ENCODE assay signal across 9 cellular contexts in the genomic region with DNA sequence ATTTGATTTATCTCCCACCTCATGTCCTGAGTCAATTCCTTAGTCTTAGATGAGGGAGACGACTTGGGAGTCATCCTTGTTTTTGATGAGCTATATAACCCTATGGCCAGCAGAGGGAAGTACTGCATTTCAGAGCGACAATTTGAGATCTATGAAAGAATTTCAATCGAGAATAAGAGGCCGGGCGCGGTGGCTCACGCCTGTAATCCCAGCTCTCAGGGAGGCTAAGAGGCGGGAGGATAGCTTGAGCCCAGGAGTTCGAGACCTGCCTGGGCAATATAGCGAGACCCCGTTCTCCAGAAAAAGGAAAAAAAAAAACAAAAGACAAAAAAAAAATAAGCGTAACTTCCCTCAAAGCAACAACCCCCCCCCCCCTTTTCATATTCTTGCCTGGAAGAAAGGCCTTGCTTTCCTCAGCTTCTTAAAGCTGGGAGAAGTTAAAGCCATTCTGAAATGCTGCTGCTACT. TPM values are rescaled to one million over a fixed set of nuclear protein-coding genes. Genes with fewer than 3 reads are reported as not detected.
DNase-seq lines count a peak whose midpoint lies in the region; ATAC-seq, FAIRE-seq and TF ChIP-seq lines count a peak whose summit lies in the region.
"Not testable (repeated sequence)": the region's sequence is repeated elsewhere in the genome, so short reads cannot be mapped to it uniquely, and the experiment has no call there.
"Had no signal": no experiment of that assay in that cellular context is flagged by ENCODE, and none has a peak within 500 bp of the region (broad histone marks: within the 10 kb centered on the region; RNA-seq: fewer than 3 reads in every experiment).

No MANE protein-coding gene starts in this region.

- POLR2A ChIA-PET in CD4-positive, alpha-beta T cell (lab: Charles Lee), result interaction anchor here (0.6 to 1.9 kb wide), 3 partner anchors 53 to 432 kb away, joined by 3 to 9 read pairs (median 3); no protein-coding TSS in a partner anchor
- POLR2A ChIA-PET in HepG2 (lab: Yijun Ruan, JAX), result interaction anchor here (0.6 to 3.4 kb wide), 9 partner anchors 10 to 432 kb away, joined by 3 to 66 read pairs (median 5); partner anchors contain the start of gene MSH2

- H3K4me1 Mint-ChIP-seq in CD4-positive, alpha-beta T cell (ENCODE audit: low read depth), result not testable (repeated sequence)

- H3K4me2 ChIP-seq in OCI-LY3 (ENCODE audit: low read length), result peak overlapping the region; percentile 15
- H3K4me2 ChIP-seq in HepG2 (ENCODE audit: low read depth, low read length), result not testable (repeated sequence)

- H3K4me1 ChIP-seq in OCI-LY3 (ENCODE audit: low read length) (peaks cover 24% of the 10 kb centered on the region), esophagus squamous epithelium (peaks cover 8 to 28% (median 8%) of the 10 kb centered on the region in 3 donors), HepG2 (ENCODE audit: insufficient read depth, low read length) (peaks cover 25% of the 10 kb centered on the region)

- CTCF ChIA-PET in CD4-positive, alpha-beta T cell (lab: Charles Lee), result interaction anchor here (0.5 to 2.1 kb wide), 5 partner anchors 12 to 433 kb away, joined by 3 to 13 read pairs (median 4); no protein-coding TSS in a partner anchor
- CTCF ChIA-PET in HepG2 (lab: Yijun Ruan, JAX; ENCODE audit: low intra/inter-chr PET ratio, low total read pairs), result interaction anchor here (0.8 to 5.2 kb wide), 4 partner anchors 9 to 55 kb away, joined by 3 to 73 read pairs (median 12); no protein-coding TSS in a partner anchor

- FAIRE-seq in HepG2 (lab: Jason Lieb, UNC), result peak; percentile 81

- H3K9me3 ChIP-seq in CD4-positive, alpha-beta T cell (ENCODE audit: control insufficient read depth, low read length); OCI-LY3 (ENCODE audit: insufficient read depth, low read length); esophagus squamous epithelium; HepG2 (ENCODE audit: low read length): not testable (repeated sequence)

- H3K4me3 ChIP-seq in OCI-LY3 (ENCODE audit: low read length), result peak overlapping the region; percentile 10; the same call in 1 of the 2 replicates
- H3K4me3 ChIP-seq in esophagus squamous epithelium; HepG2 (replicated peaks in 1 of 3; ENCODE audit: insufficient read depth in 1 of 3, low read depth in 2 of 3, low read length in 3 of 3): not testable (repeated sequence)

- DNase-seq in CD4-positive, alpha-beta T cell, result peak in 2 of 10 experiments; percentile 1 to 9
- DNase-seq in GM20000 (ENCODE audit: low spot score) (peak; percentile 57), NCI-H1105 treated with DMSO at 0.1 percent for 48 hours (lab: John Stamatoyannopoulos, UW) (peak; percentile 55), HepG2 (ENCODE audit: low spot score) (peak; percentile 78)
- DNase-seq in activated T-cell treated with anti-CD3 and anti-CD28 coated beads, Interleukin-2, amount 50 U/mL, for 1 hour, result peak; percentile 17
- DNase-seq in esophagus squamous epithelium (lab: John Stamatoyannopoulos, UW), result not testable (repeated sequence)
- peak; percentile 2 to 18 (median 10) for DNase-seq in stimulated activated CD4-positive, alpha-beta T cell treated with anti-CD3 and anti-CD28 coated beads, Interleukin-12 subunit alpha, Interleukin-12 subunit beta, amount 100 ng/mL, for 48 hours (ENCODE audit: low read depth in 2 of 3, low spot score in 1 of 3)

- H3K4me3 Mint-ChIP-seq in CD4-positive, alpha-beta T cell, result not testable (repeated sequence)

- not testable (repeated sequence) for BruUV-seq in HepG2 (replicated peaks; lab: Mats Ljungman, UMichigan)

- H3K36me3 Mint-ChIP-seq in CD4-positive, alpha-beta T cell (ENCODE audit: low read depth), result not testable (repeated sequence)

- peak; percentile 94 for TF ChIP-seq RAD21 in HepG2 (CRISPR knock-in tag; IDR thresholded peaks at IDR 0.05)

- not testable (repeated sequence) for H3K27ac ChIP-seq in CD4-positive, alpha-beta T cell (ENCODE audit: low read depth, low read length); OCI-LY3 (ENCODE audit: low read length); HepG2 (ENCODE audit: extremely low read length, insufficient read depth, low read length)
- H3K27ac ChIP-seq in esophagus squamous epithelium, result peak overlapping the region in 1 of 4 donors; percentile 58

- H3K9me3 Mint-ChIP-seq in CD4-positive, alpha-beta T cell, result not testable (repeated sequence)

- not testable (repeated sequence) for TF ChIP-seq POLR2A in esophagus squamous epithelium (IDR thresholded peaks at IDR 0.05); HepG2 (IDR thresholded peaks at IDR 0.05; ENCODE audit: insufficient read depth in 1 of 2, low read depth in 2 of 2, low read length in 2 of 2)

- in situ Hi-C loops in HepG2 (cut with HindIII; ENCODE audit: extremely low pct_ligation_motif_present, low pct_unique_long_range_greater_than_20kb), result loop anchor here (5.0 to 10.0 kb wide), 2 partner anchors 52 to 430 kb away; no protein-coding TSS in a partner anchor

- H3K27ac Mint-ChIP-seq in CD4-positive, alpha-beta T cell, result not testable (repeated sequence)

- not testable (repeated sequence) for H4K20me1 ChIP-seq in OCI-LY3 (ENCODE audit: insufficient read depth, low read length); HepG2 (ENCODE audit: insufficient read depth, low read length)

- H3K9ac ChIP-seq in OCI-LY3 (ENCODE audit: low read length); HepG2 (ENCODE audit: insufficient read depth, low read depth, low read length): not testable (repeated sequence)

- not testable (repeated sequence) for TF ChIP-seq EP300 in HepG2 (IDR thresholded peaks at IDR 0.05; ENCODE audit: low read depth in 2 of 2, low read length in 2 of 2); HepG2 (CRISPR knock-in tag; IDR thresholded peaks at IDR 0.05; ENCODE audit: borderline replicate concordance)

- WGBS in esophagus squamous epithelium, 2 donors, result 18 to 31% methylated on average over 10 to 11 of the region's 12 CpGs
- 42% methylated on average over 12 of the region's 12 CpGs for WGBS in HepG2 (ENCODE audit: low lambda C conversion rate)

- ATAC-seq in CD4-positive, alpha-beta T cell (ENCODE audit: poor library complexity), result peak; percentile 44
- ATAC-seq in HepG2, result peak; percentile 76

- not testable (repeated sequence) for H3K36me3 ChIP-seq in OCI-LY3 (replicated peaks; ENCODE audit: low read depth, low read length); esophagus squamous epithelium
- H3K36me3 ChIP-seq in HepG2 (replicated peaks in 1 of 2; ENCODE audit: control insufficient read depth in 1 of 2, insufficient read depth in 2 of 2, low read length in 2 of 2), result peaks cover 9 to 20% of the 10 kb centered on the region in 2 experiments

- not testable (repeated sequence) for H3K79me2 ChIP-seq in OCI-LY3 (ENCODE audit: low read length); HepG2 (ENCODE audit: insufficient read depth, low read length)

- H3K27me3 Mint-ChIP-seq in CD4-positive, alpha-beta T cell, result not testable (repeated sequence)

- intact Hi-C loops in CD4-positive, alpha-beta T cell (cut with DNase I, micrococcal nuclease), result loop anchor here (2.0 to 5.0 kb wide), 2 partner anchors 54 to 772 kb away; no protein-coding TSS in a partner anchor
- intact Hi-C loops in esophagus squamous epithelium (cut with DNase I) (loop anchor here (5.0 kb wide), 1 partner anchor 52 kb away; no protein-coding TSS in a partner anchor), HepG2 (cut with micrococcal nuclease; ENCODE audit: unreplicated experiment) (loop anchor here (1.0 kb wide), 4 partner anchors 8 to 433 kb away; no protein-coding TSS in a partner anchor)

- not testable (repeated sequence) for H2AFZ ChIP-seq in OCI-LY3 (ENCODE audit: low read depth, low read length); HepG2 (ENCODE audit: low read length)

- H3K27me3 ChIP-seq in CD4-positive, alpha-beta T cell (ENCODE audit: control insufficient read depth, insufficient read depth, low read length); OCI-LY3 (ENCODE audit: low read depth, low read length); esophagus squamous epithelium; HepG2 (ENCODE audit: control insufficient read depth in 1 of 2, insufficient read depth in 2 of 2, low read length in 2 of 2): not testable (repeated sequence)

- TF ChIP-seq CTCF in CD4-positive, alpha-beta T cell (IDR thresholded peaks at IDR 0.05), result peak; percentile 47
- peak; percentile 36 for TF ChIP-seq CTCF in GM20000 (IDR thresholded peaks at IDR 0.05; ENCODE audit: extremely low read depth, missing control alignments)
- TF ChIP-seq CTCF in OCI-LY3 (IDR thresholded peaks at IDR 0.05; ENCODE audit: low read depth, low read length), result peak; percentile 68
- TF ChIP-seq CTCF in esophagus squamous epithelium (IDR thresholded peaks at IDR 0.05), result peak; percentile 42 to 84 (median 74)
- peak; percentile 88 for TF ChIP-seq CTCF in HepG2 (CRISPR knock-in tag; IDR thresholded peaks at IDR 0.05)

TF ChIP-seq in HepG2, 621 proteins besides CTCF, POLR2A, EP300 and RAD21 (continues in another document):
- peak; percentile 95 for TF ChIP-seq STAG1 (CRISPR knock-in tag; IDR thresholded peaks at IDR 0.05)

RNA-seq across cellular contexts. Expression of gene EPCAM, which starts 33.9 kb away (rescaled TPM):
- not detected for total RNA-seq in CD4-positive, alpha-beta T cell
- total RNA-seq in esophagus squamous epithelium, result 10 to 100 TPM in 2 of 4 donors, 1 to 10 TPM in 2; 5.7 to 16.0 (median 10.2) TPM
- 86.5 and 161 TPM in 2 replicates for total RNA-seq in HepG2 (2016; rRNA removed; fragmentation: Illumina TruSeq; extraction: Trizol)
- total RNA-seq in HepG2 (2016; cell fraction: cytosol; rRNA removed; fragmentation: Illumina TruSeq; extraction: Trizol; ENCODE audit: low read depth), result 35.3 and 38.4 TPM in 2 replicates
- total RNA-seq in HepG2 (2016; cell fraction: insoluble cytoplasmic fraction; rRNA removed; fragmentation: Illumina TruSeq; extraction: Trizol), result 81.2 and 157 TPM in 2 replicates
- 43.3 and 50.6 TPM in 2 replicates for total RNA-seq in HepG2 (2016; cell fraction: membrane; rRNA removed; fragmentation: Illumina TruSeq; extraction: Trizol)
- total RNA-seq in HepG2 (2016; cell fraction: nucleus; rRNA removed; fragmentation: Illumina TruSeq; extraction: Trizol), result 148 and 175 TPM in 2 replicates
- polyA plus RNA-seq in HepG2 (2011; rRNA removed), result 54.5 and 71.1 TPM in 2 replicates
- 40.5 and 55.7 TPM in 2 replicates for polyA plus RNA-seq in HepG2 (2011; cell fraction: cytosol; rRNA removed)
- polyA plus RNA-seq in HepG2 (2011; cell fraction: nucleus; rRNA removed), result 23.7 and 32.0 TPM in 2 replicates
- 133 and 185 TPM in 2 replicates for polyA plus RNA-seq in HepG2 (2012)
- polyA plus RNA-seq in HepG2 (2016; cell fraction: cytosol; fragmentation: Illumina TruSeq; extraction: Trizol; ENCODE audit: low read depth), result 40.3 and 47.3 TPM in 2 replicates
- 110 and 111 TPM in 2 replicates for polyA plus RNA-seq in HepG2 (2016; cell fraction: insoluble cytoplasmic fraction; fragmentation: Illumina TruSeq; extraction: Trizol; ENCODE audit: low read depth)
- 43.9 and 48.4 TPM in 2 replicates for polyA plus RNA-seq in HepG2 (2016; cell fraction: membrane; fragmentation: Illumina TruSeq; extraction: Trizol; ENCODE audit: low read depth)
- polyA plus RNA-seq in HepG2 (2016; cell fraction: nucleus; fragmentation: Illumina TruSeq; extraction: Trizol; ENCODE audit: insufficient read depth, low read depth), result 287 and 318 TPM in 2 replicates
- polyA minus RNA-seq in HepG2 (2011; rRNA and poly(A)+ RNA removed; ENCODE audit: low replicate concordance), result 0.61 and 14.8 TPM in 2 replicates
- 51.5 and 59.4 TPM in 2 replicates for polyA minus RNA-seq in HepG2 (2011; cell fraction: cytosol; rRNA and poly(A)+ RNA removed)
- 33.1 and 43.6 TPM in 2 replicates for polyA minus RNA-seq in HepG2 (2011; cell fraction: nucleus; rRNA and poly(A)+ RNA removed)
- total RNA-seq: T-helper 2 cell treated with Interferon-gamma antibody and Interleukin-4, amounts not matched to agents 100 ng/mL and 5 ng/mL, for 36 hours had no signal

Comparison
In these comparisons a context has a peak if more than half of its experiments do, and no peak if none do; other contexts are left out.
1. CTCF ChIP-seq: peak in every context shown above with its lines; median percentile 88 in HepG2; 74 in esophagus squamous epithelium; 68 in OCI-LY3; 47 in CD4-positive, alpha-beta T cell; 36 in GM20000.